ENCODE assay signal across 8 cellular contexts in genomic region chr11:67268036-67268683, GRCh38. TPM values are rescaled to one million over a fixed set of nuclear protein-coding genes. Genes with fewer than 3 reads are reported as not detected.
A peak's percentile ranks its signal among the peaks of the same experiment; 100 is the strongest.
DNase-seq lines count a peak whose midpoint lies in the region; ATAC-seq and TF ChIP-seq lines count a peak whose summit lies in the region.

No MANE protein-coding gene starts in this region.

- dilution Hi-C loops in mammary epithelial cell (cut with HindIII; ENCODE audit: low sequenced_read_pairs) = no loop called here

- BruUV-seq in mammary epithelial cell (replicated peaks; lab: Mats Ljungman, UMichigan) = TSS peak; percentile 22

- H3K27me3 Mint-ChIP-seq in CD4-positive, alpha-beta T cell = no peaks in the 10 kb centered on the region
- no peaks in the 10 kb centered on the region for H3K27me3 Mint-ChIP-seq in type B pancreatic cell

- H3K9ac ChIP-seq in mammary epithelial cell (ENCODE audit: insufficient read depth, low read length) (no peak overlapping the region), mucosa of stomach (ENCODE audit: low read length) (peak overlapping the region; percentile 91)

- WGBS in mammary epithelial cell (ENCODE audit: low coverage, missing lambda C conversion rate) = 86% methylated on average over 19 of the region's 20 CpGs

- in situ Hi-C loops in mammary epithelial cell (cut with MboI; ENCODE audit: low sequenced_read_pairs in 2 of 2) = loop anchor here in 1 of 2 donors (10.0 kb wide), 1 partner anchor 117 kb away; no protein-coding TSS in a partner anchor

- peaks cover 77% of the 10 kb centered on the region for H3K4me1 Mint-ChIP-seq in CD4-positive, alpha-beta T cell (ENCODE audit: low read depth)
- peaks cover 28% of the 10 kb centered on the region for H3K4me1 Mint-ChIP-seq in type B pancreatic cell (ENCODE audit: unreplicated experiment)

- H3K4me1 ChIP-seq in SJSA1 (replicated peaks) (peaks cover 29% of the 10 kb centered on the region), mammary epithelial cell (ENCODE audit: insufficient read depth, low read length) (peaks cover 45% of the 10 kb centered on the region), mucosa of stomach (ENCODE audit: control insufficient read depth, insufficient read depth, low read length) (peaks cover 66% of the 10 kb centered on the region)

- TF ChIP-seq CTCF in CD4-positive, alpha-beta T cell (IDR thresholded peaks at IDR 0.05) = no peak
- TF ChIP-seq CTCF in mammary epithelial cell (conservative IDR thresholded peaks at IDR 0.05 in 1 of 2, IDR thresholded peaks at IDR 0.05 in 1 of 2; ENCODE audit: extremely low read depth in 1 of 2, insufficient read depth in 1 of 2, low read depth in 1 of 2, low read length in 2 of 2) (no peak), type B pancreatic cell (conservative IDR thresholded peaks at IDR 0.05) (no peak)

- POLR2A ChIA-PET in CD4-positive, alpha-beta T cell (lab: Charles Lee) = interaction anchor here (0.6 to 8.8 kb wide), 16 partner anchors 8 to 801 kb away, joined by 3 to 188 read pairs (median 8); partner anchors contain the start of genes ANKRD13D, PELI3, POLD4 and PPP1CA

- ATAC-seq in CD4-positive, alpha-beta T cell (ENCODE audit: poor library complexity) = peak; percentile 41
- peak; percentile 45 for ATAC-seq in GM21786 (IDR thresholded peaks at IDR 0.05; ENCODE audit: unreplicated experiment)

- peak overlapping the region; percentile 90 for H3K27ac ChIP-seq in CD4-positive, alpha-beta T cell (ENCODE audit: low read depth, low read length)
- H3K27ac ChIP-seq in SJSA1 (no peak overlapping the region), mammary epithelial cell (ENCODE audit: insufficient read depth, low read depth, low read length) (no peak overlapping the region)

- peaks cover 67% of the 10 kb centered on the region for H3K36me3 ChIP-seq in SJSA1
- peaks cover 2% of the 10 kb centered on the region for H3K36me3 ChIP-seq in mammary epithelial cell (ENCODE audit: insufficient read depth, low read length)
- no peaks in the 10 kb centered on the region for H3K36me3 ChIP-seq in mucosa of stomach (ENCODE audit: control insufficient read depth, insufficient read depth, low read length)

- H3K4me3 Mint-ChIP-seq in CD4-positive, alpha-beta T cell = peak overlapping the region; percentile 98
- H3K4me3 Mint-ChIP-seq in type B pancreatic cell = peak overlapping the region; percentile 93

- no peaks in the 10 kb centered on the region for H3K27me3 ChIP-seq in CD4-positive, alpha-beta T cell (ENCODE audit: control insufficient read depth, insufficient read depth, low read length)
- H3K27me3 ChIP-seq in SJSA1 (replicated peaks) (no peaks in the 10 kb centered on the region), mammary epithelial cell (ENCODE audit: insufficient read depth, low read length) (no peaks in the 10 kb centered on the region), mucosa of stomach (ENCODE audit: control insufficient read depth, insufficient read depth, low read length) (no peaks in the 10 kb centered on the region)

- intact Hi-C loops in CD4-positive, alpha-beta T cell (cut with DNase I, micrococcal nuclease) = loop anchor here in 1 of 2 experiments (1.0 kb wide), 2 partner anchors 9 to 20 kb away; no protein-coding TSS in a partner anchor
- intact Hi-C loops in mammary epithelial cell (cut with micrococcal nuclease) = no loop called here

- peaks cover 66% of the 10 kb centered on the region for H3K79me2 ChIP-seq in mammary epithelial cell (ENCODE audit: insufficient read depth, low read length)

- H3K27ac Mint-ChIP-seq in CD4-positive, alpha-beta T cell = peak overlapping the region; percentile 90
- peak overlapping the region; percentile 63 for H3K27ac Mint-ChIP-seq in type B pancreatic cell

- H3K9me3 Mint-ChIP-seq in CD4-positive, alpha-beta T cell = no peaks in the 10 kb centered on the region
- H3K9me3 Mint-ChIP-seq in type B pancreatic cell = no peaks in the 10 kb centered on the region

- H4K20me1 ChIP-seq in mammary epithelial cell (ENCODE audit: insufficient read depth, low read length) = no peaks in the 10 kb centered on the region

- CTCF ChIA-PET in CD4-positive, alpha-beta T cell (lab: Charles Lee) = interaction anchor here (1.0 to 6.7 kb wide), 10 partner anchors 9 to 133 kb away, joined by 3 to 64 read pairs (median 4); partner anchors contain the start of genes ANKRD13D and PPP1CA
- CTCF ChIA-PET in mammary epithelial cell (lab: Charles Lee; ENCODE audit: low non-redundant PET) = no interaction called here

- no peaks in the 10 kb centered on the region for H3K9me3 ChIP-seq in CD4-positive, alpha-beta T cell (ENCODE audit: control insufficient read depth, low read length)
- H3K9me3 ChIP-seq in SJSA1 (replicated peaks) (no peaks in the 10 kb centered on the region), mammary epithelial cell (replicated peaks; ENCODE audit: insufficient read depth, low read length) (no peaks in the 10 kb centered on the region), mucosa of stomach (ENCODE audit: control insufficient read depth, low read length) (no peaks in the 10 kb centered on the region)

- peak overlapping the region; percentile 97; the same call in 1 of the 2 replicates for H3K4me3 ChIP-seq in SJSA1
- peak overlapping the region in 2 of 3 experiments; percentile 72 to 77 for H3K4me3 ChIP-seq in mammary epithelial cell (replicated peaks in 1 of 3; ENCODE audit: insufficient read depth in 1 of 3, low read depth in 2 of 3, low read length in 3 of 3)
- H3K4me3 ChIP-seq in mucosa of stomach (ENCODE audit: low read length) = peak overlapping the region; percentile 82

- peak overlapping the region; percentile 91 for H3K4me2 ChIP-seq in mammary epithelial cell (ENCODE audit: insufficient read depth, low read depth, low read length)

- H2AFZ ChIP-seq in mammary epithelial cell (ENCODE audit: low read depth, low read length) = no peak overlapping the region

- peak in 7 of 10 experiments; percentile 53 to 66 (median 57) for DNase-seq in CD4-positive, alpha-beta T cell
- no peak for DNase-seq in SJSA1 (ENCODE audit: low read depth in 1 of 2, low spot score in 2 of 2)
- no peak for DNase-seq in mammary epithelial cell
- no peak for DNase-seq in type B pancreatic cell (ENCODE audit: extremely low spot score, unreplicated experiment)
- no peak for DNase-seq in NCI-H748 (lab: John Stamatoyannopoulos, UW; ENCODE audit: unreplicated experiment)
- DNase-seq in NCI-H345 (lab: John Stamatoyannopoulos, UW) = no peak

- H3K36me3 Mint-ChIP-seq in CD4-positive, alpha-beta T cell (ENCODE audit: low read depth) = peaks cover 56% of the 10 kb centered on the region
- H3K36me3 Mint-ChIP-seq in type B pancreatic cell = no peaks in the 10 kb centered on the region

RNA-seq across cellular contexts. Expression of gene GRK2, which starts 1.9 kb away (rescaled TPM):
- 100 to 1,000 TPM; 309 to 325 TPM for total RNA-seq in CD4-positive, alpha-beta T cell
- total RNA-seq in SJSA1 (2014; rRNA removed; shearing (Covaris generic)) = 96.2 and 138 TPM in 2 replicates
- total RNA-seq in mammary epithelial cell (10 to 100 TPM; 31.7 to 55.4 TPM), type B pancreatic cell (ENCODE audit: low replicate concordance) (53.1 and 62.2 TPM in 2 replicates)
- 37.8 TPM for polyA plus RNA-seq in mammary epithelial cell
- polyA minus RNA-seq in mammary epithelial cell = 81.3 TPM

RNA-seq across cellular contexts. Expression of gene ANKRD13D, which starts 20.9 kb away (rescaled TPM):
- total RNA-seq in CD4-positive, alpha-beta T cell = 100 to 1,000 TPM; 160 to 161 TPM
- 40.2 and 61.7 TPM in 2 replicates for total RNA-seq in SJSA1 (2014; rRNA removed; shearing (Covaris generic))
- 10 to 100 TPM; 25.7 to 56.7 TPM for total RNA-seq in mammary epithelial cell
- 29.0 TPM for polyA plus RNA-seq in mammary epithelial cell
- 34.7 TPM for polyA minus RNA-seq in mammary epithelial cell
- total RNA-seq in type B pancreatic cell (ENCODE audit: low replicate concordance) = 70.5 and 80.9 TPM in 2 replicates

RNA-seq across cellular contexts. Expression of gene SSH3, which starts 35.2 kb away (rescaled TPM):
- 1 to 10 TPM; 8.5 to 8.8 TPM for total RNA-seq in CD4-positive, alpha-beta T cell
- 13.4 and 17.5 TPM in 2 replicates for total RNA-seq in SJSA1 (2014; rRNA removed; shearing (Covaris generic))
- 10 to 100 TPM; 47.0 to 86.9 TPM for total RNA-seq in mammary epithelial cell
- 34.8 TPM for polyA plus RNA-seq in mammary epithelial cell
- 21.2 TPM for polyA minus RNA-seq in mammary epithelial cell
- total RNA-seq in type B pancreatic cell (ENCODE audit: low replicate concordance) = 32.0 and 40.9 TPM in 2 replicates

Comparison
In these comparisons a context has a peak if more than half of its experiments do, and no peak if none do; other contexts are left out.
1. DNase-seq: peak in CD4-positive, alpha-beta T cell (7 of 10); none in SJSA1 (0 of 2), mammary epithelial cell (single experiment), type B pancreatic cell (single experiment), NCI-H748 (single experiment) and NCI-H345 (single experiment).
2. Peak in every context shown above with its lines, with median percentiles within 50 percentile points of each other: H3K4me3 ChIP-seq.